In genomic region chr6:154962751-154963150, GRCh38 we compare ENCODE assay signal across 15 cellular contexts. TPM values are rescaled to one million over a fixed set of nuclear protein-coding genes. Genes with fewer than 3 reads are reported as not detected.
DNase-seq lines count a peak whose midpoint lies in the region; ATAC-seq, FAIRE-seq and TF ChIP-seq lines count a peak whose summit lies in the region.
"Had no signal": no experiment of that assay in that cellular context is flagged by ENCODE, and none has a peak within 500 bp of the region (broad histone marks: within the 10 kb centered on the region; RNA-seq: fewer than 3 reads in every experiment).

No MANE protein-coding gene starts in this region.

- H3K4me1 Mint-ChIP-seq in HFFc6 (ENCODE audit: low read depth), result peaks cover 16% of the 10 kb centered on the region
- H3K4me1 Mint-ChIP-seq: activated B cell treated with CpG ODN at 0.5 μM for 24 hours, B cell, neural crest cell had no signal

- TF ChIP-seq CTCF in A549 (IDR thresholded peaks at IDR 0.05) (no peak), HFFc6 (IDR thresholded peaks at IDR 0.05) (no peak), GM12878 (IDR thresholded peaks at IDR 0.05 in 2 of 3, conservative IDR thresholded peaks at IDR 0.05 in 1 of 3; ENCODE audit: control insufficient read depth in 2 of 3, extremely low read depth in 1 of 3, insufficient read depth in 1 of 3, low read depth in 3 of 3, low read length in 3 of 3) (no peak), kidney epithelial cell (IDR thresholded peaks at IDR 0.05; ENCODE audit: insufficient read depth, low read length, poor library complexity, severe bottlenecking) (no peak)

- TF ChIP-seq POLR2A in A549 (IDR thresholded peaks at IDR 0.05; ENCODE audit: low read length), result no peak
- TF ChIP-seq POLR2A in GM12878 (IDR thresholded peaks at IDR 0.05; ENCODE audit: low read depth, low read length), result no peak

- no peaks in the 10 kb centered on the region for H3K36me3 Mint-ChIP-seq in HFFc6 (ENCODE audit: low read depth)

- H3K9me3 ChIP-seq in A549 (no peaks in the 10 kb centered on the region), GM12878 (replicated peaks; ENCODE audit: control insufficient read depth, insufficient read depth, low read length) (no peaks in the 10 kb centered on the region)

- H3K4me2 ChIP-seq in A549 (peak overlapping the region; percentile 17), GM12878 (ENCODE audit: control insufficient read depth, insufficient read depth) (no peak overlapping the region)

- POLR2A ChIA-PET in A549 (lab: Yijun Ruan, JAX) (no interaction called here), GM12878 (lab: Charles Lee) (no interaction called here)

- DNase-seq in A549 (ENCODE audit: low read depth in 1 of 2, low spot score in 1 of 2) (peak; percentile 28 to 35), HFFc6 (peak; percentile 56), GM12878 (ENCODE audit: low read depth, low spot score) (no peak), kidney epithelial cell (ENCODE audit: low read depth) (peak; percentile 76), DMS53 treated with DMSO at 0.1 percent for 48 hours (lab: John Stamatoyannopoulos, UW; ENCODE audit: unreplicated experiment) (no peak), left ventricle myocardium superior (no peak), 8988T (no peak)
- DNase-seq: activated B cell treated with CpG ODN at 0.5 μM for 24 hours; effector CD4-positive, alpha-beta T cell; NCI-H2171 treated with DMSO at 0.1 percent for 48 hours; stimulated activated CD4-positive, alpha-beta T cell treated with anti-CD3 and anti-CD28 coated beads, Interleukin-1b, Interleukin-23, amount 100 ng/mL, for 48 hours had no signal

- peaks cover 1% of the 10 kb centered on the region; the same call in 1 of the 2 replicates for H3K27me3 Mint-ChIP-seq in HFFc6 (ENCODE audit: insufficient read depth)
- H3K27me3 Mint-ChIP-seq: activated B cell treated with CpG ODN at 0.5 μM for 24 hours, B cell, IgD-negative memory B cell had no signal

- FAIRE-seq in A549 (lab: Jason Lieb, UNC) (no peak), GM12878 (lab: Jason Lieb, UNC) (no peak)

- in situ Hi-C loops in GM12878 (cut with MboI), result no loop called here

- H3K4me3 ChIP-seq in A549 (no peak overlapping the region), GM12878 (no peak overlapping the region), kidney epithelial cell (ENCODE audit: low read depth, low read length) (no peak overlapping the region)

- no peak for TF ChIP-seq EP300 in A549 (IDR thresholded peaks at IDR 0.05)
- TF ChIP-seq EP300 in GM12878 (IDR thresholded peaks at IDR 0.05; ENCODE audit: borderline replicate concordance in 1 of 2, control insufficient read depth in 1 of 2, low read depth in 2 of 2, low read length in 2 of 2), result no peak

- ATAC-seq in A549 (peak; percentile 62 to 86; a peak in 5 of 6 replicates), GM12878 (0 out of 3 replicates have a peak, but pooled peaks have one; percentile 34), left ventricle myocardium superior (no peak), HG03457 (IDR thresholded peaks at IDR 0.05; ENCODE audit: unreplicated experiment) (no peak)

- TF ChIP-seq RAD21 in A549 (conservative IDR thresholded peaks at IDR 0.05 in 1 of 2, IDR thresholded peaks at IDR 0.05 in 1 of 2), result no peak
- TF ChIP-seq RAD21 in GM12878 (IDR thresholded peaks at IDR 0.05; ENCODE audit: insufficient read depth, low read depth, low read length), result no peak

- H3K4me1 ChIP-seq in A549, result peaks cover 21% of the 10 kb centered on the region
- no peaks in the 10 kb centered on the region for H3K4me1 ChIP-seq in GM12878 (ENCODE audit: control insufficient read depth, insufficient read depth, low read length)

- H3K27me3 ChIP-seq in GM12878 (replicated peaks in 1 of 2; ENCODE audit: control insufficient read depth in 2 of 2, insufficient read depth in 2 of 2, low read length in 1 of 2) (no peaks in the 10 kb centered on the region), kidney epithelial cell (ENCODE audit: control insufficient read depth, insufficient read depth, low read length) (no peaks in the 10 kb centered on the region)

- CTCF ChIA-PET in A549 (lab: Yijun Ruan, JAX), result no interaction called here
- CTCF ChIA-PET in GM12878 (lab: Yijun Ruan, JAX), result interaction anchor here (0.9 to 1.0 kb wide), 2 partner anchors 18 to 35 kb away, joined by 3 read pairs; no protein-coding TSS in a partner anchor

- H3K4me3 Mint-ChIP-seq in HFFc6, result no peak overlapping the region
- H3K4me3 Mint-ChIP-seq: activated B cell treated with CpG ODN at 0.5 μM for 24 hours, B cell, IgD-negative memory B cell, neural crest cell had no signal

- WGBS in A549 (ENCODE audit: missing lambda C conversion rate), result 90% methylated on average over 2 of the region's 2 CpGs
- WGBS in GM12878 (ENCODE audit: insufficient coverage, insufficient replicate concordance, low lambda C conversion rate, missing lambda C conversion rate), result 97% methylated on average over 2 of the region's 2 CpGs

- SMC1A ChIA-PET in GM12878 (lab: Charles Lee; ENCODE audit: uncharacterized antibody, unreplicated experiment), result no interaction called here

- no peaks in the 10 kb centered on the region for H3K79me2 ChIP-seq in GM12878 (ENCODE audit: control insufficient read depth, insufficient read depth, low read length)

- no peaks in the 10 kb centered on the region for H3K9me3 Mint-ChIP-seq in HFFc6
- H3K9me3 Mint-ChIP-seq: activated B cell treated with CpG ODN at 0.5 μM for 24 hours, IgD-negative memory B cell, neural crest cell had no signal

- intact Hi-C loops in GM12878 (cut with micrococcal nuclease; ENCODE audit: unreplicated experiment), result no loop called here
- intact Hi-C loops in left ventricle myocardium superior (cut with micrococcal nuclease), result no loop called here

- H2AFZ ChIP-seq in GM12878 (ENCODE audit: control insufficient read depth, low read depth, low read length), result no peak overlapping the region

- no peaks in the 10 kb centered on the region for H4K20me1 ChIP-seq in GM12878 (ENCODE audit: control insufficient read depth, insufficient read depth)

- RAD21 ChIA-PET in GM12878 (lab: Charles Lee; ENCODE audit: unreplicated experiment), result no interaction called here

- no TSS peak for BruUV-seq in GM12878 (replicated peaks; lab: Mats Ljungman, UMichigan)

- H3K36me3 ChIP-seq in GM12878 (ENCODE audit: control insufficient read depth in 2 of 2, insufficient read depth in 2 of 2, low read length in 1 of 2) (no peaks in the 10 kb centered on the region), kidney epithelial cell (ENCODE audit: control insufficient read depth, insufficient read depth, low read length) (no peaks in the 10 kb centered on the region)

- no peak overlapping the region for H3K9ac ChIP-seq in GM12878 (ENCODE audit: control insufficient read depth, insufficient read depth, low read length)

- H3K27ac Mint-ChIP-seq in HFFc6, result peak overlapping the region; percentile 75
- H3K27ac Mint-ChIP-seq: activated B cell treated with CpG ODN at 0.5 μM for 24 hours, B cell, IgD-negative memory B cell had no signal

- peak overlapping the region in 1 of 2 experiments; percentile 63; a peak in 3 of 6 replicates for H3K27ac ChIP-seq in A549
- H3K27ac ChIP-seq in GM12878 (ENCODE audit: control insufficient read depth, insufficient read depth), result no peak overlapping the region

TF ChIP-seq in A549, 52 proteins besides CTCF, POLR2A, EP300 and RAD21:
- no peak for TF ChIP-seq PHF8 (IDR thresholded peaks at IDR 0.05; ENCODE audit: borderline replicate concordance, low read depth)
- TF ChIP-seq MAFK (IDR thresholded peaks at IDR 0.05; ENCODE audit: partially characterized antibody), result peak; percentile 23

TF ChIP-seq in GM12878, 131 proteins besides CTCF, POLR2A, EP300 and RAD21 (continues in another document):
- no peak for TF ChIP-seq BCL11A (IDR thresholded peaks at IDR 0.05; ENCODE audit: low read depth, low read length)
- TF ChIP-seq YY1 (IDR thresholded peaks at IDR 0.05; ENCODE audit: low read depth, low read length), result no peak
- no peak for TF ChIP-seq PML (IDR thresholded peaks at IDR 0.05; ENCODE audit: low read length)
- TF ChIP-seq SMAD5 (IDR thresholded peaks at IDR 0.05; ENCODE audit: low read depth), result no peak
- no peak for TF ChIP-seq ZNF274 (IDR thresholded peaks at IDR 0.05; ENCODE audit: insufficient read depth, insufficient read length)
- TF ChIP-seq SMAD1 (IDR thresholded peaks at IDR 0.05; ENCODE audit: low read depth, partially characterized antibody), result no peak
- TF ChIP-seq CBX5 (IDR thresholded peaks at IDR 0.05; ENCODE audit: low read depth), result no peak

RNA-seq across cellular contexts. Expression of gene TIAM2, which starts 32.4 kb away (rescaled TPM):
- 3.0 and 3.1 TPM in 2 replicates for polyA plus RNA-seq in A549 (2011; rRNA removed)
- polyA plus RNA-seq in A549 (2012; cell fraction: cytosol; rRNA removed), result 1.2 TPM in 2 replicates
- polyA plus RNA-seq in A549 (2012; cell fraction: nucleus; rRNA removed), result 3.1 and 4.3 TPM in 2 replicates
- 2.2 to 2.5 TPM (median 2.5 TPM) in 3 replicates for polyA plus RNA-seq in A549 (2017; fragmentation: RNase III; extraction: RNeasy Plus Mini Kit Qiagen cat#74134 plus additional on column Dnase treatment)
- polyA minus RNA-seq in A549 (2011; rRNA and poly(A)+ RNA removed), result 4.4 and 8.3 TPM in 2 replicates
- 10 to 100 TPM in 2 of 6 experiments, 1 to 10 TPM in 4; 7.2 to 11.2 (median 9.4) TPM for total RNA-seq in HFFc6 (2021; fragmentation: NEBNext Ultra II Directional; extraction: Animal tissue kit (Norgen Biotek cat#: 25700))
- 31.2 and 35.5 TPM in 2 replicates for total RNA-seq in GM12878 (2013; cell fraction: nucleolus; rRNA removed)
- total RNA-seq in GM12878 (2014; rRNA removed), result 2.0 and 2.5 TPM in 2 replicates
- 2.5 and 3.1 TPM in 2 replicates for total RNA-seq in GM12878 (2014; rRNA removed; fragmentation: Illumina TruSeq; extraction: Trizol)
- 2.5 TPM in 2 replicates for total RNA-seq in GM12878 (2021)
- polyA plus RNA-seq in GM12878 (2011; ENCODE audit: low read depth), result 3.3 TPM
- polyA plus RNA-seq in GM12878 (2011; rRNA removed), result 10.5 and 12.0 TPM in 2 replicates
- polyA plus RNA-seq in GM12878 (2011; cell fraction: cytosol; rRNA removed), result 8.5 and 11.8 TPM in 2 replicates
- polyA plus RNA-seq in GM12878 (2011; cell fraction: nucleus; rRNA removed), result 14.7 and 21.6 TPM in 2 replicates
- 4.8 and 5.9 TPM in 2 replicates for polyA plus RNA-seq in GM12878 (2012)
- 2.0 and 2.3 TPM in 2 replicates for polyA plus RNA-seq in GM12878 (2014; fragmentation: Illumina TruSeq; extraction: Trizol)
- polyA plus RNA-seq in GM12878 (2014; fragmentation: Nextera tagmentation; extraction: Ambion mirVana), result 1 to 10 TPM; 1.1 to 1.4 TPM
- 1.7 and 2.3 TPM in 2 replicates for polyA plus RNA-seq in GM12878 (2014; rRNA removed)
- 1 to 10 TPM; 1.8 to 2.6 TPM for polyA plus RNA-seq in GM12878 (2016; fragmentation: Nextera tagmentation; extraction: Ambion mirVana)
- polyA minus RNA-seq in GM12878 (2011; rRNA and poly(A)+ RNA removed), result 7.1 and 9.8 TPM in 2 replicates
- polyA minus RNA-seq in GM12878 (2011; cell fraction: cytosol; rRNA and poly(A)+ RNA removed), result 3.5 and 3.8 TPM in 2 replicates
- 6.8 and 11.3 TPM in 2 replicates for polyA minus RNA-seq in GM12878 (2011; cell fraction: nucleus; rRNA and poly(A)+ RNA removed)
- total RNA-seq in kidney epithelial cell, result 21.3 and 30.1 TPM in 2 replicates
- 11.9 TPM for total RNA-seq in left ventricle myocardium superior

Comparison
In these comparisons a context has a peak if more than half of its experiments do, and no peak if none do; other contexts are left out.
1. ATAC-seq: peak in A549 (2 of 2) and GM12878 (single experiment); none in left ventricle myocardium superior (single experiment) and HG03457 (single experiment).
2. DNase-seq: peak in A549 (2 of 2), HFFc6 (single experiment) and kidney epithelial cell (single experiment); none in GM12878 (single experiment), DMS53 treated with DMSO at 0.1 percent for 48 hours (single experiment), left ventricle myocardium superior (single experiment) and 8988T (single experiment).